Comparison of ENCODE assay signal across 9 cellular contexts in genomic region chr6:170222498-170223471, GRCh38.
DNase-seq lines count a peak whose midpoint lies in the region; ATAC-seq and TF ChIP-seq lines count a peak whose summit lies in the region.
"Had no signal": no experiment of that assay in that cellular context is flagged by ENCODE, and none has a peak within 500 bp of the region (broad histone marks: within the 10 kb centered on the region; RNA-seq: fewer than 3 reads in every experiment).

No MANE protein-coding gene starts in this region.

- peaks cover 0 to 20% of the 10 kb centered on the region in 2 donors for H3K4me1 ChIP-seq in left lung

- H3K4me3 ChIP-seq in left lung: no peak overlapping the region

- ATAC-seq in left lung (peak; percentile 55), GM21515 (IDR thresholded peaks at IDR 0.05; ENCODE audit: unreplicated experiment) (no peak)

- no peak overlapping the region for H3K27ac ChIP-seq in left lung

- TF ChIP-seq CTCF in left lung (IDR thresholded peaks at IDR 0.05): no peak

- intact Hi-C loops in left lung (cut with DNase I): no loop called here

- H3K36me3 ChIP-seq in left lung: no peaks in the 10 kb centered on the region

- no peaks in the 10 kb centered on the region for H3K9me3 ChIP-seq in left lung

- H3K27me3 ChIP-seq in left lung: peaks cover 0 to 8% of the 10 kb centered on the region in 2 donors

- DNase-seq in A172 (ENCODE audit: low spot score) (peak; percentile 46), MV-4-11 (lab: John Stamatoyannopoulos, UW) (peak; percentile 31), SHP77 (lab: John Stamatoyannopoulos, UW) (peak; percentile 67 to 88), left lung (peak in 1 of 2 donors; percentile 39), foreskin melanocyte (no peak), GOT3 (lab: John Stamatoyannopoulos, UW) (no peak), SKM-1 treated with dmso at 0.1 percent for 144 hours (lab: John Stamatoyannopoulos, UW; ENCODE audit: unreplicated experiment) (no peak)
- DNase-seq: activated T-cell treated with anti-CD3 and anti-CD28 coated beads for 4 hours had no signal

Comparison
In these comparisons a context has a peak if more than half of its experiments do, and no peak if none do; other contexts are left out.
1. DNase-seq: peak in A172 (single experiment), MV-4-11 (single experiment) and SHP77 (2 of 2); none in foreskin melanocyte (single experiment), GOT3 (single experiment) and SKM-1 treated with dmso at 0.1 percent for 144 hours (single experiment).